Comparison of ENCODE assay signal across 19 cellular contexts in genomic region chr3:32794487-32795308, GRCh38. TPM values are rescaled to one million over a fixed set of nuclear protein-coding genes. Genes with fewer than 3 reads are reported as not detected.
DNase-seq lines count a peak whose midpoint lies in the region; ATAC-seq and TF ChIP-seq lines count a peak whose summit lies in the region.
"Had no signal": no experiment of that assay in that cellular context is flagged by ENCODE, and none has a peak within 500 bp of the region (broad histone marks: within the 10 kb centered on the region; RNA-seq: fewer than 3 reads in every experiment).

No MANE protein-coding gene starts in this region.

- H3K4me3 ChIP-seq in fibroblast of mammary gland (ENCODE audit: control insufficient read depth, low read depth, low read length) (no peak overlapping the region), smooth muscle cell (no peak overlapping the region)

- H3K27ac ChIP-seq in smooth muscle cell (ENCODE audit: low read depth) = peak overlapping the region; percentile 22
- H3K27ac ChIP-seq: 22Rv1 had no signal

- TF ChIP-seq CTCF in fibroblast of mammary gland (conservative IDR thresholded peaks at IDR 0.05; ENCODE audit: control insufficient read depth, insufficient read depth, low read depth, low read length) (no peak), smooth muscle cell (IDR thresholded peaks at IDR 0.05; ENCODE audit: borderline replicate concordance, insufficient read depth, poor library complexity, severe bottlenecking) (no peak), omental fat pad (IDR thresholded peaks at IDR 0.05) (no peak)

- H4K20me1 ChIP-seq in smooth muscle cell (ENCODE audit: low read depth) = no peaks in the 10 kb centered on the region

- no peak overlapping the region for H3K9ac ChIP-seq in smooth muscle cell (ENCODE audit: low read depth)

- ATAC-seq in omental fat pad (ENCODE audit: low FRiP score) (no peak), GM19455 (IDR thresholded peaks at IDR 0.05; ENCODE audit: unreplicated experiment) (no peak)
- ATAC-seq: activated naive CD8-positive, alpha-beta T cell treated with anti-CD3 and anti-CD28 coated beads, Interleukin-2, amount 50 U/mL, for 24 hours had no signal

- intact Hi-C loops in activated CD4-positive, alpha-beta T cell treated with anti-CD3 and anti-CD28 coated beads, Interleukin-2, amount 10 ng/mL, durations not matched to agents 24 days and 14 days (cut with micrococcal nuclease) = no loop called here

- no peaks in the 10 kb centered on the region for H3K36me3 Mint-ChIP-seq in activated CD4-positive, alpha-beta T cell treated with anti-CD3 and anti-CD28 coated beads, Interleukin-2, amount 10 ng/mL, durations not matched to agents 24 days and 14 days (ENCODE audit: low read depth)
- H3K36me3 Mint-ChIP-seq: activated CD4-positive, alpha-beta memory T cell treated with anti-CD3 and anti-CD28 coated beads for 36 hours; CD4-positive, CD25-positive, alpha-beta regulatory T cell had no signal

- no peaks in the 10 kb centered on the region for H3K9me3 Mint-ChIP-seq in activated CD4-positive, alpha-beta T cell treated with anti-CD3 and anti-CD28 coated beads, Interleukin-2, amount 10 ng/mL, durations not matched to agents 24 days and 14 days
- H3K9me3 Mint-ChIP-seq: activated CD4-positive, alpha-beta memory T cell treated with anti-CD3 and anti-CD28 coated beads for 36 hours; activated naive CD8-positive, alpha-beta T cell treated with anti-CD3 and anti-CD28 coated beads, Interleukin-2, amount 50 U/mL, for 24 hours; CD4-positive, CD25-positive, alpha-beta regulatory T cell had no signal

- H3K4me1 ChIP-seq in smooth muscle cell (ENCODE audit: low read depth) = peaks cover 4% of the 10 kb centered on the region

- peaks cover 4% of the 10 kb centered on the region for H3F3A ChIP-seq in smooth muscle cell (ENCODE audit: low read depth)

- H3K4me2 ChIP-seq in smooth muscle cell = peak overlapping the region; percentile 51

- no peaks in the 10 kb centered on the region for H3K4me1 Mint-ChIP-seq in activated CD4-positive, alpha-beta T cell treated with anti-CD3 and anti-CD28 coated beads, Interleukin-2, amount 10 ng/mL, durations not matched to agents 24 days and 14 days
- H3K4me1 Mint-ChIP-seq: activated naive CD8-positive, alpha-beta T cell treated with anti-CD3 and anti-CD28 coated beads, Interleukin-2, amount 50 U/mL, for 24 hours had no signal

- H3K4me3 Mint-ChIP-seq in activated CD4-positive, alpha-beta T cell treated with anti-CD3 and anti-CD28 coated beads, Interleukin-2, amount 10 ng/mL, durations not matched to agents 24 days and 14 days = no peak overlapping the region
- H3K4me3 Mint-ChIP-seq: activated CD4-positive, alpha-beta memory T cell treated with anti-CD3 and anti-CD28 coated beads for 36 hours; activated naive CD8-positive, alpha-beta T cell treated with anti-CD3 and anti-CD28 coated beads, Interleukin-2, amount 50 U/mL, for 24 hours; CD4-positive, CD25-positive, alpha-beta regulatory T cell had no signal

- no peaks in the 10 kb centered on the region for H3K36me3 ChIP-seq in smooth muscle cell (ENCODE audit: low read depth)

- H3K27me3 Mint-ChIP-seq in activated CD4-positive, alpha-beta T cell treated with anti-CD3 and anti-CD28 coated beads, Interleukin-2, amount 10 ng/mL, durations not matched to agents 24 days and 14 days = peaks cover 10% of the 10 kb centered on the region
- H3K27me3 Mint-ChIP-seq: activated CD4-positive, alpha-beta memory T cell treated with anti-CD3 and anti-CD28 coated beads for 36 hours; activated naive CD8-positive, alpha-beta T cell treated with anti-CD3 and anti-CD28 coated beads, Interleukin-2, amount 50 U/mL, for 24 hours had no signal

- no peaks in the 10 kb centered on the region for H3K27me3 ChIP-seq in smooth muscle cell (ENCODE audit: low read depth)

- no peak overlapping the region for H3K27ac Mint-ChIP-seq in activated CD4-positive, alpha-beta T cell treated with anti-CD3 and anti-CD28 coated beads, Interleukin-2, amount 10 ng/mL, durations not matched to agents 24 days and 14 days
- H3K27ac Mint-ChIP-seq: activated CD4-positive, alpha-beta memory T cell treated with anti-CD3 and anti-CD28 coated beads for 36 hours; activated naive CD8-positive, alpha-beta T cell treated with anti-CD3 and anti-CD28 coated beads, Interleukin-2, amount 50 U/mL, for 24 hours; CD4-positive, CD25-positive, alpha-beta regulatory T cell had no signal

- DNase-seq in DMS53 (lab: John Stamatoyannopoulos, UW) = peak; percentile 3
- DNase-seq in DMS53 treated with DMSO at 0.1 percent for 48 hours (lab: John Stamatoyannopoulos, UW; ENCODE audit: unreplicated experiment) = no peak
- DNase-seq in NCI-H226 = peak; percentile 55
- peak; percentile 7 for DNase-seq in fibroblast of mammary gland (ENCODE audit: low read depth)
- DNase-seq in smooth muscle cell (lab: John Stamatoyannopoulos, UW; ENCODE audit: unreplicated experiment) = no peak
- DNase-seq in activated CD4-positive, alpha-beta T cell treated with anti-CD3 and anti-CD28 coated beads, Interleukin-2, amount 10 ng/mL, durations not matched to agents 24 days and 14 days = no peak
- no peak for DNase-seq in omental fat pad (ENCODE audit: low spot score)
- DNase-seq: activated CD4-positive, alpha-beta memory T cell treated with anti-CD3 and anti-CD28 coated beads for 36 hours; activated naive CD8-positive, alpha-beta T cell treated with anti-CD3 and anti-CD28 coated beads, Interleukin-2, amount 50 U/mL, for 24 hours; activated T-cell treated with anti-CD3 and anti-CD28 coated beads, Interleukin-2, amount 50 U/mL, for 48 hours; CD4-positive, CD25-positive, alpha-beta regulatory T cell; GDM1; kidney glomerular epithelial cell; NCI-H1092 treated with DMSO at 0.1 percent for 48 hours had no signal

- H2AFZ ChIP-seq in smooth muscle cell (ENCODE audit: low read depth) = no peak overlapping the region

- WGBS in smooth muscle cell (ENCODE audit: low lambda C conversion rate) = 48% methylated on average over 8 of the region's 8 CpGs

- H3K9me3 ChIP-seq in smooth muscle cell (replicated peaks; ENCODE audit: low read depth) = no peaks in the 10 kb centered on the region

- no peaks in the 10 kb centered on the region for H3K79me2 ChIP-seq in smooth muscle cell (ENCODE audit: low read depth)

RNA-seq across cellular contexts. Expression of gene TRIM71, which starts 23.1 kb away (rescaled TPM):
- total RNA-seq in smooth muscle cell (1.1 and 1.3 TPM in 2 replicates), omental fat pad (under 1 TPM in 3 of 4 donors, not detected in 1; 0.13 to 0.84 (median 0.36) TPM)
- polyA plus RNA-seq in smooth muscle cell = 0.19 and 0.47 TPM in 2 replicates
- 0.05 and 0.07 TPM in 2 replicates for total RNA-seq in activated CD4-positive, alpha-beta T cell treated with anti-CD3 and anti-CD28 coated beads, Interleukin-2, amount 10 ng/mL, durations not matched to agents 24 days and 14 days
- total RNA-seq: HT1080, myocyte, posterior vena cava had no signal

Comparison
In these comparisons a context has a peak if more than half of its experiments do, and no peak if none do; other contexts are left out.
1. DNase-seq: peak in DMS53 (single experiment), NCI-H226 (single experiment) and fibroblast of mammary gland (single experiment); none in DMS53 treated with DMSO at 0.1 percent for 48 hours (single experiment), smooth muscle cell (single experiment), activated CD4-positive, alpha-beta T cell treated with anti-CD3 and anti-CD28 coated beads, Interleukin-2, amount 10 ng/mL, durations not matched to agents 24 days and 14 days (single experiment) and omental fat pad (single experiment).